13 cellular contexts compared by ENCODE assay signal in genomic region chr20:25022680-25023079, GRCh38. TPM values are rescaled to one million over a fixed set of nuclear protein-coding genes. Genes with fewer than 3 reads are reported as not detected.
DNase-seq lines count a peak whose midpoint lies in the region; ATAC-seq and TF ChIP-seq lines count a peak whose summit lies in the region.
"Had no signal": no experiment of that assay in that cellular context is flagged by ENCODE, and none has a peak within 500 bp of the region (broad histone marks: within the 10 kb centered on the region; RNA-seq: fewer than 3 reads in every experiment).

No MANE protein-coding gene starts in this region.

- H3K9me3 Mint-ChIP-seq in Calu3 (ENCODE audit: low read depth, unreplicated experiment) (no peaks in the 10 kb centered on the region), activated B cell treated with CpG ODN at 0.5 μM for 24 hours (no peaks in the 10 kb centered on the region)
- H3K9me3 Mint-ChIP-seq: memory B cell had no signal

- H3K9me3 ChIP-seq in left ventricle myocardium inferior (replicated peaks) (no peaks in the 10 kb centered on the region), parathyroid adenoma (ENCODE audit: control insufficient read depth, low read length) (no peaks in the 10 kb centered on the region)

- peaks cover 48% of the 10 kb centered on the region for H3K79me2 ChIP-seq in parathyroid adenoma

- DNase-seq in Calu3 (peak; percentile 63), activated B cell treated with CpG ODN at 0.5 μM for 24 hours (peak; percentile 9), left ventricle myocardium inferior (peak; percentile 48), dermis blood vessel endothelial cell (no peak), DMS 273 (lab: John Stamatoyannopoulos, UW; ENCODE audit: unreplicated experiment) (no peak)
- no peak for DNase-seq in activated naive CD4-positive, alpha-beta T cell treated with Interleukin-2 at 50 U/mL for 16 hours
- no peak for DNase-seq in activated CD4-positive, alpha-beta T cell treated with anti-CD3 and anti-CD28 coated beads, Interleukin-2, amount 50 U/mL, for 4 hours
- DNase-seq: activated CD4-positive, CD25-positive, alpha-beta regulatory T cell; DMS53; NCI-H2107; stimulated activated CD4-positive, alpha-beta T cell treated with anti-CD3 and anti-CD28 coated beads, Interleukin-12 subunit alpha, Interleukin-12 subunit beta, amount 100 ng/mL, for 4 hours had no signal

- H3K36me3 Mint-ChIP-seq in Calu3 (ENCODE audit: insufficient read depth, unreplicated experiment), result no peaks in the 10 kb centered on the region
- peaks cover 82% of the 10 kb centered on the region for H3K36me3 Mint-ChIP-seq in activated B cell treated with CpG ODN at 0.5 μM for 24 hours (ENCODE audit: low read depth)

- peak overlapping the region; percentile 70 for H2AFZ ChIP-seq in parathyroid adenoma

- H3K27me3 Mint-ChIP-seq in Calu3 (ENCODE audit: unreplicated experiment) (no peaks in the 10 kb centered on the region), activated B cell treated with CpG ODN at 0.5 μM for 24 hours (no peaks in the 10 kb centered on the region)
- H3K27me3 Mint-ChIP-seq: memory B cell had no signal

- CTCF ChIA-PET in Calu3 (lab: Charles Lee), result no interaction called here
- CTCF ChIA-PET in activated B cell treated with CpG ODN at 0.5 μM for 24 hours (lab: Charles Lee), result no interaction called here

- peaks cover 90% of the 10 kb centered on the region for H3K4me1 ChIP-seq in left ventricle myocardium inferior
- peaks cover 7% of the 10 kb centered on the region for H3K4me1 ChIP-seq in parathyroid adenoma

- no peak overlapping the region for H3K4me3 Mint-ChIP-seq in Calu3 (ENCODE audit: low read depth, unreplicated experiment)
- no peak overlapping the region for H3K4me3 Mint-ChIP-seq in activated B cell treated with CpG ODN at 0.5 μM for 24 hours
- H3K4me3 Mint-ChIP-seq: memory B cell had no signal

- H3K27ac ChIP-seq in left ventricle myocardium inferior (replicated peaks), result peak overlapping the region; percentile 68
- H3K27ac ChIP-seq in parathyroid adenoma, result peak overlapping the region; percentile 69

- POLR2A ChIA-PET in activated B cell treated with CpG ODN at 0.5 μM for 24 hours (lab: Charles Lee), result no interaction called here

- H3K27me3 ChIP-seq in left ventricle myocardium inferior (ENCODE audit: low read depth) (no peaks in the 10 kb centered on the region), parathyroid adenoma (ENCODE audit: control insufficient read depth, insufficient read depth, low read length) (no peaks in the 10 kb centered on the region)

- ATAC-seq in activated B cell treated with CpG ODN at 0.5 μM for 24 hours (ENCODE audit: low read depth), result no peak

- H3K4me1 Mint-ChIP-seq in Calu3 (ENCODE audit: low read depth, unreplicated experiment) (no peaks in the 10 kb centered on the region), activated B cell treated with CpG ODN at 0.5 μM for 24 hours (peaks cover 18% of the 10 kb centered on the region)

- no peak overlapping the region for H3K4me2 ChIP-seq in parathyroid adenoma (ENCODE audit: low read length)

- peaks cover 49% of the 10 kb centered on the region for H3K36me3 ChIP-seq in left ventricle myocardium inferior
- H3K36me3 ChIP-seq in parathyroid adenoma (ENCODE audit: control insufficient read depth, insufficient read depth, low read length), result no peaks in the 10 kb centered on the region

- no peak overlapping the region for H3K9ac ChIP-seq in parathyroid adenoma

- H3K4me3 ChIP-seq in left ventricle myocardium inferior (no peak overlapping the region), parathyroid adenoma (ENCODE audit: low read depth, low read length) (no peak overlapping the region)

- intact Hi-C loops in Calu3 (cut with micrococcal nuclease; ENCODE audit: unreplicated experiment), result no loop called here
- intact Hi-C loops in activated B cell treated with CpG ODN at 0.5 μM for 24 hours (cut with micrococcal nuclease), result no loop called here
- intact Hi-C loops in left ventricle myocardium inferior (cut with micrococcal nuclease), result no loop called here

- H3K27ac Mint-ChIP-seq in Calu3 (ENCODE audit: unreplicated experiment) (no peak overlapping the region), activated B cell treated with CpG ODN at 0.5 μM for 24 hours (no peak overlapping the region)
- H3K27ac Mint-ChIP-seq: memory B cell had no signal

- TF ChIP-seq CTCF in Calu3 (IDR thresholded peaks at IDR 0.05; ENCODE audit: unreplicated experiment) (no peak), activated B cell treated with CpG ODN at 0.5 μM for 24 hours (IDR thresholded peaks at IDR 0.05) (no peak), left ventricle myocardium inferior (IDR thresholded peaks at IDR 0.05; ENCODE audit: borderline replicate concordance) (no peak), parathyroid adenoma (IDR thresholded peaks at IDR 0.05) (no peak)

- no TSS peak for BruUV-seq in Calu3 (replicated peaks; lab: Mats Ljungman, UMichigan)

RNA-seq across cellular contexts. Expression of gene APMAP, which starts 30.1 kb away (rescaled TPM):
- 29.9 and 30.7 TPM in 2 replicates for total RNA-seq in Calu3 (2022)
- total RNA-seq in activated B cell treated with CpG ODN at 0.5 μM for 24 hours, result 22.3 and 24.9 TPM in 2 replicates
- total RNA-seq in left ventricle myocardium inferior, result 23.8 TPM
- 90.7 and 94.6 TPM in 2 replicates for total RNA-seq in dermis blood vessel endothelial cell

RNA-seq across cellular contexts. Expression of gene ACSS1, which starts 35.3 kb away (rescaled TPM):
- total RNA-seq in Calu3 (2022), result 3.6 TPM in 2 replicates
- 30.5 and 34.4 TPM in 2 replicates for total RNA-seq in activated B cell treated with CpG ODN at 0.5 μM for 24 hours
- total RNA-seq in left ventricle myocardium inferior, result 159 TPM
- total RNA-seq in dermis blood vessel endothelial cell, result 39.6 and 52.1 TPM in 2 replicates

RNA-seq across cellular contexts. Expression of gene VSX1, which starts 59.3 kb away (rescaled TPM):
- total RNA-seq in Calu3 (2022) (not detected in 2 replicates), activated B cell treated with CpG ODN at 0.5 μM for 24 hours (not detected in 2 replicates), left ventricle myocardium inferior (0.33 TPM), dermis blood vessel endothelial cell (not detected in 2 replicates)

Comparison
In these comparisons a context has a peak if more than half of its experiments do, and no peak if none do; other contexts are left out.
1. DNase-seq: peak in Calu3 (single experiment), activated B cell treated with CpG ODN at 0.5 μM for 24 hours (single experiment) and left ventricle myocardium inferior (single experiment); none in dermis blood vessel endothelial cell (single experiment), activated naive CD4-positive, alpha-beta T cell treated with Interleukin-2 at 50 U/mL for 16 hours (single experiment), DMS 273 (single experiment) and activated CD4-positive, alpha-beta T cell treated with anti-CD3 and anti-CD28 coated beads, Interleukin-2, amount 50 U/mL, for 4 hours (0 of 2).